Comparison of ENCODE assay signal across 8 cellular contexts in the genomic region with DNA sequence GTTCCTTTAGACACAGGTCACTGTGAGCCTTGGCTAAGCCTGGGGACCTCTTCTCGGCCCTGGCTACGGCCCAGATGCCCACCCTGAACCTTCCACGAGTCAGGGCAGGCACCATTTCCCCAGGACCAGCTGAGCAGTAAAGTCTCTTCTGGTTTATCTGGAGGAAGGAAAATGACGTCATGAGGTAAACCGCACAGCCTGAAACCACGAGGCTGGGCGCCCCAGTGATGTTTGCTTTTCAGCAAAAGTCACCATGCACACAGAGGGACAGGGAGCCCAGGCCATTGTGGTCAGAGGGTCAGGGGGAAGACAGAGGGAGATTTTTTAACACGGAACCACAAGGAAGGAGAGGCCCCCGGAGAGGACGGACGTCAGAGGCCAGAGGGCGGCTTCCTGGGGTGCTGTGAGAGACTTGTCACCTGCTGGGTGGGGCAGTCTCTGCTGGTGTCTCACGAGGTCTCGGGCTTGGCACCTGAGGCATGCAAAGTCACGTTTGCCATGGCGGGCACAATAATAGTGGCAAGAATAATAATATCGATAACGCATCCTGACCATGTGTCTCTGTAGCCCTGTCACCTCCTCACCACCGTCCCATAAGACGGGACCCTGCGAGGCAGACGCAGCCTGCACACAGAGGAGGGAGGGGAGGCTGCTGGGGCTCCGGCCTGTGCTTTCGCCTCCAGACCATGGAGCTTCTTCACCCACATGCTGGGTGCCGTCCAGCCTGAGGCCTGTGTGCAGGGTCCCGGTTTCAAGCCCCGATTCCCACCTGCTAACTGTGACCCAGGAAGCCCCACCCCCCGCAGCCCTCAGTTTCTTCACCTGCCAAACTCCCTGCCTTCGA. TPM values are rescaled to one million over a fixed set of nuclear protein-coding genes. Genes with fewer than 3 reads are reported as not detected.
DNase-seq lines count a peak whose midpoint lies in the region; ATAC-seq and TF ChIP-seq lines count a peak whose summit lies in the region.

No MANE protein-coding gene starts in this region.

- ATAC-seq in GM19452 (IDR thresholded peaks at IDR 0.05; ENCODE audit: unreplicated experiment) = peak; percentile 76
- ATAC-seq in HG03469 (IDR thresholded peaks at IDR 0.05; ENCODE audit: unreplicated experiment) = peak; percentile 45
- ATAC-seq in activated B cell treated with CpG ODN at 0.5 μM for 24 hours (ENCODE audit: low read depth) = peak; percentile 74
- ATAC-seq in gastroesophageal sphincter = no peak

- CTCF ChIA-PET in activated B cell treated with CpG ODN at 0.5 μM for 24 hours (lab: Charles Lee) = no interaction called here

- intact Hi-C loops in activated B cell treated with CpG ODN at 0.5 μM for 24 hours (cut with micrococcal nuclease) = loop anchor here (1.0 kb wide), 1 partner anchor 33 kb away; a partner anchor contains a TSS

- no peaks in the 10 kb centered on the region for H3K9me3 ChIP-seq in gastroesophageal sphincter

- POLR2A ChIA-PET in activated B cell treated with CpG ODN at 0.5 μM for 24 hours (lab: Charles Lee) = no interaction called here

- H3K27me3 ChIP-seq in gastroesophageal sphincter = no peaks in the 10 kb centered on the region

- WGBS in gastroesophageal sphincter (ENCODE audit: low coverage in 1 of 2), 2 donors = 60 to 76% methylated on average over 7 to 8 of the region's 29 CpGs

- H3K9me3 Mint-ChIP-seq in activated B cell treated with CpG ODN at 0.5 μM for 24 hours = no peaks in the 10 kb centered on the region

- peak; percentile 41 for DNase-seq in activated B cell treated with CpG ODN at 0.5 μM for 24 hours
- DNase-seq in brain pericyte (ENCODE audit: low read depth, low spot score) = peak; percentile 66
- DNase-seq in pons (ENCODE audit: low spot score) = peak; percentile 70
- no peak for DNase-seq in DMS 273 treated with DMSO at 0.1 percent for 48 hours (lab: John Stamatoyannopoulos, UW)
- no peak for DNase-seq in DMS153 treated with DMSO at 0.1 percent for 48 hours (lab: John Stamatoyannopoulos, UW; ENCODE audit: unreplicated experiment)

- no peak overlapping the region for H3K4me3 ChIP-seq in gastroesophageal sphincter

- no peak for TF ChIP-seq EP300 in gastroesophageal sphincter (IDR thresholded peaks at IDR 0.05)

- H3K36me3 Mint-ChIP-seq in activated B cell treated with CpG ODN at 0.5 μM for 24 hours (ENCODE audit: low read depth) = no peaks in the 10 kb centered on the region

- no peak for TF ChIP-seq CTCF in activated B cell treated with CpG ODN at 0.5 μM for 24 hours (IDR thresholded peaks at IDR 0.05)
- no peak for TF ChIP-seq CTCF in gastroesophageal sphincter (IDR thresholded peaks at IDR 0.05)

- H3K27ac ChIP-seq in gastroesophageal sphincter = peak overlapping the region in 1 of 4 donors; percentile 47

- H3K4me1 ChIP-seq in gastroesophageal sphincter = peaks cover 0 to 22% (median 20%) of the 10 kb centered on the region in 3 donors

- H3K27me3 Mint-ChIP-seq in activated B cell treated with CpG ODN at 0.5 μM for 24 hours = no peaks in the 10 kb centered on the region

- no peaks in the 10 kb centered on the region for H3K36me3 ChIP-seq in gastroesophageal sphincter

- peak overlapping the region; percentile 42 for H3K27ac Mint-ChIP-seq in activated B cell treated with CpG ODN at 0.5 μM for 24 hours

- TF ChIP-seq POLR2A in gastroesophageal sphincter (IDR thresholded peaks at IDR 0.05) = no peak

- H3K4me1 Mint-ChIP-seq in activated B cell treated with CpG ODN at 0.5 μM for 24 hours = peaks cover 22% of the 10 kb centered on the region

- H3K4me3 Mint-ChIP-seq in activated B cell treated with CpG ODN at 0.5 μM for 24 hours = peak overlapping the region; percentile 74

RNA-seq across cellular contexts. Expression of a gene that starts 33.2 kb away (rescaled TPM):
- total RNA-seq in activated B cell treated with CpG ODN at 0.5 μM for 24 hours (2.7 and 3.8 TPM in 2 replicates), gastroesophageal sphincter (100 to 1,000 TPM in 3 of 4 donors, 10 to 100 TPM in 1; 75.3 to 152 (median 132) TPM)

Comparison
In these comparisons a context has a peak if more than half of its experiments do, and no peak if none do; other contexts are left out.
1. DNase-seq: peak in activated B cell treated with CpG ODN at 0.5 μM for 24 hours (single experiment), brain pericyte (single experiment) and pons (single experiment); none in DMS 273 treated with DMSO at 0.1 percent for 48 hours (single experiment) and DMS153 treated with DMSO at 0.1 percent for 48 hours (single experiment).
2. RNA of a gene that starts 33.2 kb away (total RNA-seq): 75.3 to 152 TPM in gastroesophageal sphincter; 2.7 to 3.8 TPM in activated B cell treated with CpG ODN at 0.5 μM for 24 hours; every median in the first group is over 10 times any median in the second.